In genomic region chr10:71112138-71112785, GRCh38 we compare ENCODE assay signal across 25 cellular contexts.
"Had no signal": no experiment of that assay in that cellular context is flagged by ENCODE, and none has a peak within 500 bp of the region (broad histone marks: within the 10 kb centered on the region; RNA-seq: fewer than 3 reads in every experiment).

No MANE protein-coding gene starts in this region.

- H3K27ac ChIP-seq: ascending aorta, breast epithelium, coronary artery, heart left ventricle had no signal

- ATAC-seq: activated CD4-positive, alpha-beta T cell treated with anti-CD3 and anti-CD28 coated beads for 36 hours; activated CD8-positive, alpha-beta T cell treated with anti-CD3 and anti-CD28 coated beads, Interleukin-2, amount 10 ng/mL, durations not matched to agents 7 days and 5 days; activated naive CD4-positive, alpha-beta T cell treated with anti-CD3 and anti-CD28 coated beads, Interleukin-2, amount 50 U/mL, for 72 hours; activated T-cell treated with anti-CD3 and anti-CD28 coated beads, Interleukin-2, amount 50 U/mL, for 72 hours; esophagus mucosa; heart left ventricle had no signal

- DNase-seq: activated CD4-positive, alpha-beta memory T cell treated with anti-CD3 and anti-CD28 coated beads for 36 hours; activated CD4-positive, alpha-beta T cell treated with anti-CD3 and anti-CD28 coated beads for 36 hours; activated CD4-positive, CD25-positive, alpha-beta regulatory T cell; activated CD4-positive, CD25-positive, alpha-beta regulatory T cell treated with anti-CD3 and anti-CD28 coated beads, Interleukin-2, amount 50 U/mL, for 72 hours; activated CD8-positive, alpha-beta memory T cell treated with anti-CD3 and anti-CD28 coated beads, Interleukin-2, amount 50 U/mL, for 48 hours; activated CD8-positive, alpha-beta T cell treated with anti-CD3 and anti-CD28 coated beads, Interleukin-2, amount 10 ng/mL, durations not matched to agents 7 days and 5 days; activated gamma-delta T cell; activated naive CD4-positive, alpha-beta T cell; activated naive CD4-positive, alpha-beta T cell treated with anti-CD3 and anti-CD28 coated beads, Interleukin-2, amount 10 ng/mL, durations not matched to agents 7 days and 5 days; activated naive CD8-positive, alpha-beta T cell treated with anti-CD3 and anti-CD28 coated beads, Interleukin-2, amount 10 ng/mL, durations not matched to agents 7 days and 5 days; activated T-cell treated with anti-CD3 and anti-CD28 coated beads for 4 hours; activated T-cell treated with anti-CD3 and anti-CD28 coated beads, Interleukin-2, amount 50 U/mL, for 24 hours; activated T-cell treated with anti-CD3 and anti-CD28 coated beads, Interleukin-2, amount 50 U/mL, for 72 hours; effector CD8-positive, alpha-beta T cell; foreskin fibroblast; glutamatergic neuron; heart left ventricle; T-helper 2 cell had no signal

- H3K27me3 ChIP-seq: ascending aorta, breast epithelium, heart left ventricle had no signal

- FAIRE-seq: endometrium, frontal cortex had no signal

- H3K4me1 ChIP-seq: ascending aorta, breast epithelium, heart left ventricle had no signal

- H3K4me3 ChIP-seq: ascending aorta, breast epithelium, coronary artery, heart left ventricle had no signal

- H3K36me3 ChIP-seq: ascending aorta, breast epithelium, heart left ventricle had no signal
